ENCODE assay signal across 1 cellular context in the genomic region with DNA sequence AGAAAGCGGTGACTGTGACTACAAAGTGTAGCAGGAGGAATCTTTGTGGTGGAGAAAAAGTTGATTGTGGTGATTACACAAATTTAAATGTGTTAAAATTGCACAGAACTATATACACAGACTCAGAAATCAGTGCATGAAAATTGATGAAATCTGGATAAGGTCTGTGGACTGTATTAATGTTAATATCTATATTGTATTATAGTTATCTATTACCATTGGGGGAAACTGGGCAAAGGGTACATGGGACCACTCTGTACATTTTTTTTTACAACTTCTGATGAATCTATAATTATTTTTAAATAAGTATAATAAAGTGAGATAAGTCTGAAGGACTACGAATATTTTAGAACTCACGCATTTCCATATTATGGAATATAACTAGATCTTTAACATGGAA.
TF ChIP-seq lines count a peak whose summit lies in the region.

No MANE protein-coding gene starts in this region.

TF ChIP-seq in SK-N-SH treated with all-trans-retinoic acid at 6 μM for 48 hours, 23 proteins besides CTCF, POLR2A, EP300 and RAD21 (continued from another document):
- TF ChIP-seq ZNF70 (CRISPR knock-in tag; IDR thresholded peaks at IDR 0.05) (no peak), BACH2 (CRISPR knock-in tag; IDR thresholded peaks at IDR 0.05; ENCODE audit: borderline replicate concordance) (no peak), OSR1 (CRISPR knock-in tag; IDR thresholded peaks at IDR 0.05) (no peak), ZNF565 (CRISPR knock-in tag; conservative IDR thresholded peaks at IDR 0.05; ENCODE audit: low read depth) (no peak), ZFP30 (CRISPR knock-in tag; IDR thresholded peaks at IDR 0.05) (no peak), ESRRG (CRISPR knock-in tag; IDR thresholded peaks at IDR 0.05) (no peak)
- TF ChIP-seq, protein P1, sequence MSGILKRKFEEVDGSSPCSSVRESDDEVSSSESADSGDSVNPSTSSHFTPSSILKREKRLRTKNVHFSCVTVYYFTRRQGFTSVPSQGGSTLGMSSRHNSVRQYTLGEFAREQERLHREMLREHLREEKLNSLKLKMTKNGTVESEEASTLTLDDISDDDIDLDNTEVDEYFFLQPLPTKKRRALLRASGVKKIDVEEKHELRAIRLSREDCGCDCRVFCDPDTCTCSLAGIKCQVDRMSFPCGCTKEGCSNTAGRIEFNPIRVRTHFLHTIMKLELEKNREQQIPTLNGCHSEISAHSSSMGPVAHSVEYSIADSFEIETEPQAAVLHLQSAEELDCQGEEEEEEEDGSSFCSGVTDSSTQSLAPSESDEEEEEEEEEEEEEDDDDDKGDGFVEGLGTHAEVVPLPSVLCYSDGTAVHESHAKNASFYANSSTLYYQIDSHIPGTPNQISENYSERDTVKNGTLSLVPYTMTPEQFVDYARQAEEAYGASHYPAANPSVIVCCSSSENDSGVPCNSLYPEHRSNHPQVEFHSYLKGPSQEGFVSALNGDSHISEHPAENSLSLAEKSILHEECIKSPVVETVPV (CRISPR knock-in tag; IDR thresholded peaks at IDR 0.05) = no peak
